ENCODE assay signal across 1 cellular context in genomic region chr5:139633295-139634027, GRCh38.
TF ChIP-seq lines count a peak whose summit lies in the region.

No MANE protein-coding gene starts in this region.

TF ChIP-seq in HepG2, 621 proteins besides CTCF, POLR2A, EP300 and RAD21 (continued from another document and continues in another):
- TF ChIP-seq SP140L (CRISPR knock-in tag; IDR thresholded peaks at IDR 0.05; ENCODE audit: borderline replicate concordance) (no peak), ZXDC (CRISPR knock-in tag; IDR thresholded peaks at IDR 0.05) (no peak), FOSL2 (CRISPR knock-in tag; IDR thresholded peaks at IDR 0.05) (0 out of 2 replicates have a peak, but pooled peaks have one; percentile 34), ZNF503 (CRISPR knock-in tag; IDR thresholded peaks at IDR 0.05) (no peak), NR2F2 (IDR thresholded peaks at IDR 0.05; ENCODE audit: borderline replicate concordance, low read depth) (no peak; the same call in 1 of the 2 replicates), ZNF362 (CRISPR knock-in tag; IDR thresholded peaks at IDR 0.05; ENCODE audit: borderline replicate concordance) (0 out of 2 replicates have a peak, but pooled peaks have one; percentile 36), E2F1 (CRISPR knock-in tag; IDR thresholded peaks at IDR 0.05) (no peak), FOXA3 (CRISPR knock-in tag; IDR thresholded peaks at IDR 0.05) (peak; percentile 4; the same call in 1 of the 2 replicates), TEAD3 (CRISPR knock-in tag; optimal IDR thresholded peaks at IDR 0.05; ENCODE audit: borderline replicate concordance) (peak; percentile 56), TOE1 (CRISPR knock-in tag; IDR thresholded peaks at IDR 0.05) (no peak), ZNF792 (CRISPR knock-in tag; IDR thresholded peaks at IDR 0.05) (0 out of 2 replicates have a peak, but pooled peaks have one; percentile 38), ZNF790 (CRISPR knock-in tag; IDR thresholded peaks at IDR 0.05; ENCODE audit: borderline replicate concordance) (no peak), POLR2AphosphoS5 (IDR thresholded peaks at IDR 0.05; ENCODE audit: low read depth, low read length) (no peak), CREM (IDR thresholded peaks at IDR 0.05) (no peak), CREM (CRISPR knock-in tag; IDR thresholded peaks at IDR 0.05) (no peak), ZNF460 (CRISPR knock-in tag; IDR thresholded peaks at IDR 0.05; ENCODE audit: borderline replicate concordance) (no peak), ZNF382 (CRISPR knock-in tag; IDR thresholded peaks at IDR 0.05; ENCODE audit: borderline replicate concordance) (no peak), ZNF225 (CRISPR knock-in tag; IDR thresholded peaks at IDR 0.05) (no peak), ZSCAN31 (CRISPR knock-in tag; IDR thresholded peaks at IDR 0.05; ENCODE audit: low read depth) (no peak), TFDP1 (CRISPR knock-in tag; IDR thresholded peaks at IDR 0.05; ENCODE audit: borderline replicate concordance) (no peak), ZNF18 (CRISPR knock-in tag; IDR thresholded peaks at IDR 0.05; ENCODE audit: insufficient replicate concordance) (no peak), NFKB2 (CRISPR knock-in tag; IDR thresholded peaks at IDR 0.05; ENCODE audit: borderline replicate concordance) (peak; percentile 62; the same call in 1 of the 2 replicates), TMF1 (CRISPR knock-in tag; IDR thresholded peaks at IDR 0.05; ENCODE audit: low read depth) (no peak), ZBTB21 (CRISPR knock-in tag; IDR thresholded peaks at IDR 0.05) (no peak), GATAD2A (CRISPR knock-in tag; IDR thresholded peaks at IDR 0.05) (peak; percentile 54; the same call in 1 of the 2 replicates), ZNF619 (CRISPR knock-in tag; IDR thresholded peaks at IDR 0.05) (no peak), ZNF556 (CRISPR knock-in tag; IDR thresholded peaks at IDR 0.05; ENCODE audit: borderline replicate concordance) (no peak), ZNF335 (CRISPR knock-in tag; IDR thresholded peaks at IDR 0.05) (0 out of 2 replicates have a peak, but pooled peaks have one; percentile 40), HMGA1 (CRISPR knock-in tag; conservative IDR thresholded peaks at IDR 0.05) (no peak), EEA1 (CRISPR knock-in tag; IDR thresholded peaks at IDR 0.05; ENCODE audit: borderline replicate concordance) (no peak), MIXL1 (CRISPR knock-in tag; IDR thresholded peaks at IDR 0.05) (0 out of 2 replicates have a peak, but pooled peaks have one; percentile 48), SNAPC2 (CRISPR knock-in tag; IDR thresholded peaks at IDR 0.05) (no peak), TAF15 (IDR thresholded peaks at IDR 0.05; ENCODE audit: low read depth, low read length, poor library complexity, severe bottlenecking) (no peak), ZBTB38 (CRISPR knock-in tag; IDR thresholded peaks at IDR 0.05) (no peak), ZNF589 (CRISPR knock-in tag; conservative IDR thresholded peaks at IDR 0.05) (no peak), ZNF766 (CRISPR knock-in tag; IDR thresholded peaks at IDR 0.05; ENCODE audit: borderline replicate concordance) (no peak), ZC3H13 (CRISPR knock-in tag; IDR thresholded peaks at IDR 0.05) (no peak), MXD3 (CRISPR knock-in tag; IDR thresholded peaks at IDR 0.05) (no peak), STAG1 (CRISPR knock-in tag; IDR thresholded peaks at IDR 0.05) (peak; percentile 98), HNF1B (CRISPR knock-in tag; IDR thresholded peaks at IDR 0.05) (0 out of 2 replicates have a peak, but pooled peaks have one; percentile 28), ZFP36 (IDR thresholded peaks at IDR 0.05; ENCODE audit: borderline replicate concordance, low read depth, low read length, partially characterized antibody) (no peak), ZSCAN9 (CRISPR knock-in tag; IDR thresholded peaks at IDR 0.05; ENCODE audit: borderline replicate concordance) (0 out of 2 replicates have a peak, but pooled peaks have one; percentile 43), ZNF432 (CRISPR knock-in tag; IDR thresholded peaks at IDR 0.05; ENCODE audit: borderline replicate concordance) (no peak), FOXC1 (CRISPR knock-in tag; IDR thresholded peaks at IDR 0.05; ENCODE audit: borderline replicate concordance) (no peak), ZNF550 (CRISPR knock-in tag; IDR thresholded peaks at IDR 0.05; ENCODE audit: borderline replicate concordance) (no peak), KMT2B (CRISPR knock-in tag; IDR thresholded peaks at IDR 0.05) (no peak), MLLT10 (CRISPR knock-in tag; IDR thresholded peaks at IDR 0.05) (no peak), RBM22 (optimal IDR thresholded peaks at IDR 0.05; ENCODE audit: low read length) (peak; percentile 94), HBP1 (CRISPR knock-in tag; IDR thresholded peaks at IDR 0.05; ENCODE audit: low read depth) (no peak), LRRFIP1 (CRISPR knock-in tag; conservative IDR thresholded peaks at IDR 0.05) (no peak), ZNF546 (CRISPR knock-in tag; conservative IDR thresholded peaks at IDR 0.05) (no peak), ZNF337 (CRISPR knock-in tag; IDR thresholded peaks at IDR 0.05; ENCODE audit: borderline replicate concordance, low read depth) (no peak), MTA1 (CRISPR knock-in tag; IDR thresholded peaks at IDR 0.05; ENCODE audit: borderline replicate concordance) (no peak), ZNF33B (CRISPR knock-in tag; IDR thresholded peaks at IDR 0.05) (no peak)
